Comparison of ENCODE assay signal across 12 cellular contexts in the genomic region with DNA sequence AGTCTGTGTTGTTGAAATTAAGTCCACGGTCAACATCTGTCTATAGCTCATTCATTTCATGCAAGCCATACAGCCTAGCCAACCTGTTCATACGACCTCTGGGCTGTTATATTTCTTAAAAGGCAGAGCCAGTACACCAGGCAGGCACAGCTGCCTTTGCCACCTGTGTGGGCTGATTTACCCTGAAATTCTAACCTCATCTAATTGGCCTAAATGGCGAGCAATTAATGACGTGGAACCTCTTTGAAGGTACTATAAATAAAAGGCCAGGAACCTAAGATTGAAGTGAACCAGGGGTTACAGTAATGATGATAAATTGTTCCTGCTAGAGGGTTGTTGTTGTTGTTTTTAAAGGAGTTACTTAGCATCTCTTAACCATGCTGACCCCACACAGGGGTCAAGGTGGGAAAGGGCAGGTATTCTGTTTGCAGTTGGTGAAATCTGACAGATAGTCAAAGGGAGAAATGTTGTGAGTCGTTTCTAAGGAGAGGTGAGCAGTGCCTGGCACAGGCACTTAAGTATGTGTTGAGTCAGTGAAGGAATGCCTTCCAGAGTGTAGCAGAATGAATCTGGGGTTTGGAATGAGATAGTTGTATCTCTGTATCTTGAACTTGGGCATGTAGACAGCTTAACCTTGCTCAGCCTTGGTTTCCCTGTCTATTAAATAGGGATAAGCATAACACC.
DNase-seq lines count a peak whose midpoint lies in the region; ATAC-seq, FAIRE-seq and TF ChIP-seq lines count a peak whose summit lies in the region.
"Had no signal": no experiment of that assay in that cellular context is flagged by ENCODE, and none has a peak within 500 bp of the region (broad histone marks: within the 10 kb centered on the region; RNA-seq: fewer than 3 reads in every experiment).

No MANE protein-coding gene starts in this region.

- H3F3A ChIP-seq in GM23248 (ENCODE audit: insufficient read depth): peaks cover 19% of the 10 kb centered on the region

- H4K20me1 ChIP-seq in GM23248 (ENCODE audit: insufficient read depth): no peaks in the 10 kb centered on the region

- DNase-seq in A549 (ENCODE audit: low read depth in 1 of 2, low spot score in 1 of 2) (peak in 1 of 2 experiments; percentile 6), GM23248 (peak; percentile 93), NCI-H748 treated with DMSO at 0.1 percent for 48 hours (lab: John Stamatoyannopoulos, UW) (peak; percentile 45), fibroblast of villous mesenchyme (ENCODE audit: low read depth) (peak; percentile 17), NCI-H1694 treated with DMSO at 0.1 percent for 48 hours (lab: John Stamatoyannopoulos, UW) (no peak)
- DNase-seq: activated CD4-positive, CD25-positive, alpha-beta regulatory T cell; activated naive CD8-positive, alpha-beta T cell treated with anti-CD3 and anti-CD28 coated beads, Interleukin-2, amount 50 U/mL, for 24 hours; nucleus accumbens had no signal

- TF ChIP-seq EP300 in A549 (IDR thresholded peaks at IDR 0.05): no peak

- ATAC-seq in A549 (peak; percentile 57 to 84; a peak in 3 of 6 replicates), GM21529 (IDR thresholded peaks at IDR 0.05; ENCODE audit: unreplicated experiment) (no peak), HG02970 (IDR thresholded peaks at IDR 0.05; ENCODE audit: low FRiP score, unreplicated experiment) (no peak), HG03460 (IDR thresholded peaks at IDR 0.05; ENCODE audit: unreplicated experiment) (no peak)
- ATAC-seq: activated naive CD8-positive, alpha-beta T cell treated with anti-CD3 and anti-CD28 coated beads, Interleukin-2, amount 50 U/mL, for 24 hours had no signal

- H3K9ac ChIP-seq in GM23248: peak overlapping the region; percentile 48; the same call in 1 of the 2 replicates

- H3K4me2 ChIP-seq in A549 (no peak overlapping the region), GM23248 (ENCODE audit: unreplicated experiment) (peak overlapping the region; percentile 55)

- no peak for TF ChIP-seq RAD21 in A549 (conservative IDR thresholded peaks at IDR 0.05 in 1 of 2, IDR thresholded peaks at IDR 0.05 in 1 of 2)

- no peak for TF ChIP-seq POLR2A in A549 (IDR thresholded peaks at IDR 0.05; ENCODE audit: low read length)

- H3K9me2 ChIP-seq in GM23248 (ENCODE audit: insufficient read depth): no peaks in the 10 kb centered on the region

- no peaks in the 10 kb centered on the region for H3K27me3 ChIP-seq in GM23248 (replicated peaks; ENCODE audit: insufficient read depth)

- H3K4me1 ChIP-seq in A549: 0 out of 3 replicates have a peak, but pooled peaks cover 5% of the 10 kb centered on the region
- peaks cover 27% of the 10 kb centered on the region for H3K4me1 ChIP-seq in GM23248 (ENCODE audit: insufficient read depth)

- H3K9me3 ChIP-seq in A549 (no peaks in the 10 kb centered on the region), GM23248 (ENCODE audit: low read depth) (no peaks in the 10 kb centered on the region)

- H3K4me3 ChIP-seq in A549 (no peak overlapping the region), GM23248 (0 out of 2 replicates have a peak overlapping the region, but pooled peaks have one; percentile 1), fibroblast of villous mesenchyme (ENCODE audit: low read depth, low read length) (no peak overlapping the region)

- no peaks in the 10 kb centered on the region for H3K79me2 ChIP-seq in GM23248 (ENCODE audit: insufficient read depth)

- no peak overlapping the region for H3K27ac ChIP-seq in A549
- peak overlapping the region; percentile 81 for H3K27ac ChIP-seq in GM23248

- in situ Hi-C loops in GM23248 (cut with MboI): no loop called here

- POLR2A ChIA-PET in A549 (lab: Yijun Ruan, JAX): no interaction called here

- FAIRE-seq in A549 (lab: Jason Lieb, UNC): no peak
- FAIRE-seq: G401.6 had no signal

- no peak for TF ChIP-seq CTCF in A549 (IDR thresholded peaks at IDR 0.05)
- no peak for TF ChIP-seq CTCF in fibroblast of villous mesenchyme (IDR thresholded peaks at IDR 0.05; ENCODE audit: insufficient read depth, low read depth, low read length)

- H3K36me3 ChIP-seq in GM23248 (ENCODE audit: low read depth): no peaks in the 10 kb centered on the region

- 34% methylated on average over 5 of the region's 5 CpGs for WGBS in A549 (ENCODE audit: missing lambda C conversion rate)
- 39 to 41% methylated on average over 5 of the region's 5 CpGs for WGBS in GM23248 (ENCODE audit: low coverage in 1 of 2, low lambda C conversion rate in 2 of 2, missing lambda C conversion rate in 2 of 2), 2 experiments

- no peak overlapping the region for H2AFZ ChIP-seq in GM23248

- CTCF ChIA-PET in A549 (lab: Yijun Ruan, JAX): interaction anchor here (1.3 kb wide), 1 partner anchor 11 kb away, joined by 3 read pairs; no protein-coding TSS in a partner anchor

TF ChIP-seq in A549, 52 proteins besides CTCF, POLR2A, EP300 and RAD21:
- TF ChIP-seq FOSL2 (IDR thresholded peaks at IDR 0.05): no peak
- 0 out of 2 replicates have a peak, but pooled peaks have one; percentile 11 for TF ChIP-seq FOSL2 (CRISPR knock-in tag; IDR thresholded peaks at IDR 0.05)
- no peak for TF ChIP-seq RFX5 (IDR thresholded peaks at IDR 0.05)
TF ChIP-seq in A549: peak in this region for 1.

Comparison
In these comparisons a context has a peak if more than half of its experiments do, and no peak if none do; other contexts are left out.
1. ATAC-seq: peak in A549 (2 of 2); none in GM21529 (single experiment), HG02970 (single experiment) and HG03460 (single experiment).